Comparison of ENCODE assay signal across 8 cellular contexts in the genomic region with DNA sequence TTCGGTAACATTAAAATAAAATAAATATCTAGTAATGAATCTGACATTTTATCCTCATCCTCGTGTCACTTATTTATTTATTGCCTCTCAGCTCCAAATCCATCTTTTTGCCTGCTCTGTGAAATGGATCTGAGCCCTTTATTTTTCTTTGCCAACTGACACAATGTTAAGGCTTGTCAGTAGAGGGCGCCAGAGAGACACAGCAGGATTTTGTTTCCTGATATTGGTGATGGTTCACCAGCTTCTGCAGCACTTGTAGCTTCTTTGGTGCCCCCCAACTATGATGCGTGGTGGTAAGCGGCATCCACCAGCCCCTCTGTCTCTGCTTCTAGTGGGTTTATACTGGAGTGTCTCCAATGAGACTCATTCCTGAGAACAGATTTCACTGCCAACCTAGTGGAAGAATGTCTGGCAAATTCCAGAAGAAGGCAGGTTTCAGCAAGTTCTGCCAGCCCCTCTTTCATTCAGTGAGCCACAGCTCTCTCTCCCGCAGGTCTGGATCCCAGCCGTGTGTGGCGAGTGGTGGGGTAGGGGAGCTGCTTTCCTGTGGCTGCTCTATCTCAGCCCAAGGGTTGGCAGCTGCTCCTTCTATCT.
DNase-seq lines count a peak whose midpoint lies in the region; ATAC-seq and TF ChIP-seq lines count a peak whose summit lies in the region.

No MANE protein-coding gene starts in this region.

- peaks cover 0 to 4% (median 0%) of the 10 kb centered on the region in 3 donors for H3K9me3 ChIP-seq in adrenal gland (replicated peaks in 1 of 3)

- peak; percentile 39 to 71 (median 58) for TF ChIP-seq CTCF in adrenal gland (IDR thresholded peaks at IDR 0.05)
- peak; percentile 93 for TF ChIP-seq CTCF in kidney epithelial cell (IDR thresholded peaks at IDR 0.05; ENCODE audit: insufficient read depth, low read length, poor library complexity, severe bottlenecking)

- intact Hi-C loops in adrenal gland (cut with DNase I), result no loop called here

- H3K4me3 ChIP-seq in adrenal gland (no peak overlapping the region), kidney epithelial cell (ENCODE audit: low read depth, low read length) (no peak overlapping the region)

- 56 to 67% (median 64%) methylated on average over 8 of the region's 8 CpGs for WGBS in adrenal gland, 4 donors

- DNase-seq in AML-193 (lab: John Stamatoyannopoulos, UW) (peak; percentile 38 to 54), SK-MEL-5 (ENCODE audit: low read depth, low spot score) (peak; percentile 70), adrenal gland (peak; percentile 20 to 63 (median 37)), kidney epithelial cell (ENCODE audit: low read depth) (no peak)
- peak; percentile 14 for DNase-seq in stimulated activated CD8-positive, alpha-beta memory T cell treated with anti-CD3 and anti-CD28 coated beads, Interleukin-15, amount 100 ng/mL, for 24 hours (ENCODE audit: low read depth)

- H3K36me3 ChIP-seq in adrenal gland (replicated peaks in 1 of 2), result no peaks in the 10 kb centered on the region
- H3K36me3 ChIP-seq in kidney epithelial cell (ENCODE audit: control insufficient read depth, insufficient read depth, low read length), result no peaks in the 10 kb centered on the region

- no peaks in the 10 kb centered on the region for H3K27me3 ChIP-seq in adrenal gland
- H3K27me3 ChIP-seq in kidney epithelial cell (ENCODE audit: control insufficient read depth, insufficient read depth, low read length), result no peaks in the 10 kb centered on the region

- no peak overlapping the region for H3K27ac ChIP-seq in adrenal gland

- ATAC-seq in GM18502 (IDR thresholded peaks at IDR 0.05; ENCODE audit: poor library complexity, unreplicated experiment) (peak; percentile 90), HG03378 (IDR thresholded peaks at IDR 0.05; ENCODE audit: unreplicated experiment) (peak; percentile 81), HG02610 (IDR thresholded peaks at IDR 0.05; ENCODE audit: unreplicated experiment) (no peak)

- no peaks in the 10 kb centered on the region for H3K4me1 ChIP-seq in adrenal gland (replicated peaks in 1 of 2)

- in situ Hi-C loops in SK-MEL-5 (cut with HindIII; ENCODE audit: low pct_unique_long_range_greater_than_20kb, low sequenced_read_pairs), result no loop called here

- TF ChIP-seq POLR2A in adrenal gland (IDR thresholded peaks at IDR 0.05), result no peak
